ENCODE assay signal across 1 cellular context in the genomic region with DNA sequence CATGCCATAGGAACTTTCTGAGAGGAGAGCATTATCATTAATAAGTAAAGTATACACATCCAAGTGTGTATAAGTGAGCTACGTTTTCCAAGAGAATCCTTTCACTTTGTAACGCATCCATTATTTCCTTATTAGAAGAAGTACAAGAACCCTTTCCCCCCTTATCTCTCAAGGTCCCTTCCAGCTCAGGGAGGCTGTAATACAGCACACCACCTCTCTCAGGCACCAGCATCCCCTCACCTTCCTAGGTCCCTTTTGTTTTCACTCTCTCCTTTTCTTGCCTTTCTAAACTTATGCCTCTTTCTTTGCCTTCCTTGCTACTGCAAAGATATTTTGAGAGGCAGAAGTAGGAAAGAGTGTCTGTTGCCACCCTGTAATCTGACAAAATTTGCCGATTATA.
TF ChIP-seq lines count a peak whose summit lies in the region.

No MANE protein-coding gene starts in this region.

TF ChIP-seq in HepG2, 621 proteins besides CTCF, POLR2A, EP300 and RAD21 (continued from another document):
- TF ChIP-seq, protein P1, sequence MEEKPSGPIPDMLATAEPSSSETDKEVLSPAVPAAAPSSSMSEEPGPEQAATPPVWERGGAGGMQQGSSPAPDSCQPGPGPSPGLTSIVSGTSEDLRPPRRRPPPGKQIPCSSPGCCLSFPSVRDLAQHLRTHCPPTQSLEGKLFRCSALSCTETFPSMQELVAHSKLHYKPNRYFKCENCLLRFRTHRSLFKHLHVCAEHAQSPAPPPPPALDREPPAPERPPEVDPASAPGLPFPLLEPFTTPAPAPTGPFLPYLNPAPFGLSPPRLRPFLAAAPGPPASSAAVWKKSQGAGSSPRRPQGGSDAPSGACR (CRISPR knock-in tag; IDR thresholded peaks at IDR 0.05): no peak
- TF ChIP-seq SOX6 (IDR thresholded peaks at IDR 0.05) (no peak), SOX6 (CRISPR knock-in tag; IDR thresholded peaks at IDR 0.05) (no peak), SNAI1 (CRISPR knock-in tag; IDR thresholded peaks at IDR 0.05; ENCODE audit: borderline replicate concordance) (no peak), YEATS2 (CRISPR knock-in tag; IDR thresholded peaks at IDR 0.05; ENCODE audit: borderline replicate concordance) (no peak), ATAD3A (CRISPR knock-in tag; IDR thresholded peaks at IDR 0.05) (no peak), ZFP36L2 (CRISPR knock-in tag; IDR thresholded peaks at IDR 0.05) (no peak), SOX13 (IDR thresholded peaks at IDR 0.05) (no peak), SOX13 (CRISPR knock-in tag; conservative IDR thresholded peaks at IDR 0.05 in 1 of 2, IDR thresholded peaks at IDR 0.05 in 1 of 2) (no peak), KMT2A (CRISPR knock-in tag; IDR thresholded peaks at IDR 0.05) (no peak), ZNF792 (CRISPR knock-in tag; IDR thresholded peaks at IDR 0.05) (no peak), ZNF773 (CRISPR knock-in tag; IDR thresholded peaks at IDR 0.05; ENCODE audit: borderline replicate concordance) (no peak), ZNF710 (CRISPR knock-in tag; IDR thresholded peaks at IDR 0.05; ENCODE audit: borderline replicate concordance) (no peak), KDM6A (CRISPR knock-in tag; IDR thresholded peaks at IDR 0.05; ENCODE audit: low read depth) (no peak), EEA1 (CRISPR knock-in tag; IDR thresholded peaks at IDR 0.05; ENCODE audit: borderline replicate concordance) (no peak), HINFP (CRISPR knock-in tag; IDR thresholded peaks at IDR 0.05; ENCODE audit: low read depth) (no peak)
- TF ChIP-seq, protein P2, sequence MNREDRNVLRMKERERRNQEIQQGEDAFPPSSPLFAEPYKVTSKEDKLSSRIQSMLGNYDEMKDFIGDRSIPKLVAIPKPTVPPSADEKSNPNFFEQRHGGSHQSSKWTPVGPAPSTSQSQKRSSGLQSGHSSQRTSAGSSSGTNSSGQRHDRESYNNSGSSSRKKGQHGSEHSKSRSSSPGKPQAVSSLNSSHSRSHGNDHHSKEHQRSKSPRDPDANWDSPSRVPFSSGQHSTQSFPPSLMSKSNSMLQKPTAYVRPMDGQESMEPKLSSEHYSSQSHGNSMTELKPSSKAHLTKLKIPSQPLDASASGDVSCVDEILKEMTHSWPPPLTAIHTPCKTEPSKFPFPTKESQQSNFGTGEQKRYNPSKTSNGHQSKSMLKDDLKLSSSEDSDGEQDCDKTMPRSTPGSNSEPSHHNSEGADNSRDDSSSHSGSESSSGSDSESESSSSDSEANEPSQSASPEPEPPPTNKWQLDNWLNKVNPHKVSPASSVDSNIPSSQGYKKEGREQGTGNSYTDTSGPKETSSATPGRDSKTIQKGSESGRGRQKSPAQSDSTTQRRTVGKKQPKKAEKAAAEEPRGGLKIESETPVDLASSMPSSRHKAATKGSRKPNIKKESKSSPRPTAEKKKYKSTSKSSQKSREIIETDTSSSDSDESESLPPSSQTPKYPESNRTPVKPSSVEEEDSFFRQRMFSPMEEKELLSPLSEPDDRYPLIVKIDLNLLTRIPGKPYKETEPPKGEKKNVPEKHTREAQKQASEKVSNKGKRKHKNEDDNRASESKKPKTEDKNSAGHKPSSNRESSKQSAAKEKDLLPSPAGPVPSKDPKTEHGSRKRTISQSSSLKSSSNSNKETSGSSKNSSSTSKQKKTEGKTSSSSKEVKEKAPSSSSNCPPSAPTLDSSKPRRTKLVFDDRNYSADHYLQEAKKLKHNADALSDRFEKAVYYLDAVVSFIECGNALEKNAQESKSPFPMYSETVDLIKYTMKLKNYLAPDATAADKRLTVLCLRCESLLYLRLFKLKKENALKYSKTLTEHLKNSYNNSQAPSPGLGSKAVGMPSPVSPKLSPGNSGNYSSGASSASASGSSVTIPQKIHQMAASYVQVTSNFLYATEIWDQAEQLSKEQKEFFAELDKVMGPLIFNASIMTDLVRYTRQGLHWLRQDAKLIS (CRISPR knock-in tag; IDR thresholded peaks at IDR 0.05): no peak
- TF ChIP-seq, protein P3, sequence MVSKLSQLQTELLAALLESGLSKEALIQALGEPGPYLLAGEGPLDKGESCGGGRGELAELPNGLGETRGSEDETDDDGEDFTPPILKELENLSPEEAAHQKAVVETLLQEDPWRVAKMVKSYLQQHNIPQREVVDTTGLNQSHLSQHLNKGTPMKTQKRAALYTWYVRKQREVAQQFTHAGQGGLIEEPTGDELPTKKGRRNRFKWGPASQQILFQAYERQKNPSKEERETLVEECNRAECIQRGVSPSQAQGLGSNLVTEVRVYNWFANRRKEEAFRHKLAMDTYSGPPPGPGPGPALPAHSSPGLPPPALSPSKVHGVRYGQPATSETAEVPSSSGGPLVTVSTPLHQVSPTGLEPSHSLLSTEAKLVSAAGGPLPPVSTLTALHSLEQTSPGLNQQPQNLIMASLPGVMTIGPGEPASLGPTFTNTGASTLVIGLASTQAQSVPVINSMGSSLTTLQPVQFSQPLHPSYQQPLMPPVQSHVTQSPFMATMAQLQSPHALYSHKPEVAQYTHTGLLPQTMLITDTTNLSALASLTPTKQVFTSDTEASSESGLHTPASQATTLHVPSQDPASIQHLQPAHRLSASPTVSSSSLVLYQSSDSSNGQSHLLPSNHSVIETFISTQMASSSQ (IDR thresholded peaks at IDR 0.05; ENCODE audit: low read depth): no peak
- TF ChIP-seq, protein P3 (CRISPR knock-in tag; IDR thresholded peaks at IDR 0.05; ENCODE audit: borderline replicate concordance): no peak
- TF ChIP-seq, protein P4, sequence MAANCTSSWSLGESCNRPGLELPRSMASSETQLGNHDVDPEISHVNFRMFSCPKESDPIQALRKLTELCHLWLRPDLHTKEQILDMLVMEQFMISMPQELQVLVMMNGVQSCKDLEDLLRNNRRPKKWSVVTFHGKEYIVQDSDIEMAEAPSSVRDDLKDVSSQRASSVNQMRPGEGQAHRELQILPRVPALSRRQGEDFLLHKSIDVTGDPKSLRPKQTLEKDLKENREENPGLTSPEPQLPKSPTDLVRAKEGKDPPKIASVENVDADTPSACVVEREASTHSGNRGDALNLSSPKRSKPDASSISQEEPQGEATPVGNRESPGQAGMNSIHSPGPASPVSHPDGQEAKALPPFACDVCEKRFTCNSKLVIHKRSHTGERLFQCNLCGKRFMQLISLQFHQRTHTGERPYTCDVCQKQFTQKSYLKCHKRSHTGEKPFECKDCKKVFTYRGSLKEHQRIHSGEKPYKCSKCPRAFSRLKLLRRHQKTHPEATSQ (CRISPR knock-in tag; IDR thresholded peaks at IDR 0.05; ENCODE audit: borderline replicate concordance): no peak
